Comparison of ENCODE assay signal across 9 cellular contexts in the genomic region with DNA sequence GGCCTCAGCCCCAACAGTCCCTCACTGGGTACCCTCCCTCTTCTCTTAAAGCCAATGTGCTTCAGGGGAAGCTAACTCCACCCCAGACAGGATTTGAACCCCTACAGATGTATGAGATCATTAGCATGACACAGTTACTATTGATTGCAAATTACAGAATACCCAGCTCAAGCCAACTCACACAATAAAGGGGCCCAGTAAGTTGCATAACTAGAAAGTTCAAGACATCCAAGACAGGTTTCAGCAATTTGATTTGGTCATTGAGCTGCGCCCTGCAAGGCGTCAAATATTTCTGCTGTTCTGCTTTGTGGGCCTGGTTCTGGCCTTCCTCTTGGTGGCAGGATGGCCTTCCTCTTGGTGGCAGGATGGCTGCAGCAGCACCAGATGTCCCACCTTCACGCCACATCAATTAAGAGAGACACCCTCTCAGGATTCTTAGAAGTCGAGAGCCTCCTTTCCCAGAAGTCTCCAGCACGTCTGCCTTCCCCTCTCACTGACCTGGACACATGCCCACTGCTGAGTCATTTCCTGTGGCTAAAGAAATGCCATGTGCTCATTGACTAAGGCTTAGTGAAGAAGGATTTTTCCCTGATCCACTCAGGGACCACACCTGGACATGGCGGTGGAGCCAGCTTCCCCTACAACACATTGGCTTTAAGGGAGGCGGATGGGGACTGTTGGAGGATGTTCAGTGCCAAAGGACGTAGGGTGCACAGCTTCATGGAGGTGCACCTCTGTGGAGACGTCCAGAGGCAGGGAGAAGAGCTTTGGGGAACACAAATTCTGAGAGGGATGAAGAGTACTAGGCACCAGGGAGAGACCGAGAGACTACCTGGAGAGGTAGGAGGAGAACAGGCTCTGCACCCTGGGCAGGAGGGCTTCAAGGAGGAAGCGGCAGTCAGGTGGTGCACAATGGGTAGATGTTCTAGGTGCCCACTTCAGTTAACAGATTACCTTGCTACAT. TPM values are rescaled to one million over a fixed set of nuclear protein-coding genes. Genes with fewer than 3 reads are reported as not detected.
DNase-seq lines count a peak whose midpoint lies in the region; FAIRE-seq and TF ChIP-seq lines count a peak whose summit lies in the region.
"Had no signal": no experiment of that assay in that cellular context is flagged by ENCODE, and none has a peak within 500 bp of the region (broad histone marks: within the 10 kb centered on the region; RNA-seq: fewer than 3 reads in every experiment).

No MANE protein-coding gene starts in this region.

- H3K4me1 ChIP-seq in muscle layer of duodenum (ENCODE audit: control insufficient read depth in 1 of 2, insufficient read depth in 2 of 2, low read length in 2 of 2): peaks cover 21 to 46% of the 10 kb centered on the region in 2 donors

- no peaks in the 10 kb centered on the region for H3K27me3 ChIP-seq in BJ (ENCODE audit: control insufficient read depth, insufficient read depth, low read length)
- H3K27me3 ChIP-seq in muscle layer of duodenum (ENCODE audit: low read depth, low read length): no peaks in the 10 kb centered on the region

- peaks cover 12% of the 10 kb centered on the region for H3K9me3 Mint-ChIP-seq in dendritic cell treated with granulocyte-macrophage colony-stimulating factor and Interleukin-4, amounts not matched to agents 40 ng/mL and 50 ng/mL, for 4 days

- CTCF ChIA-PET in BJ (lab: Yijun Ruan, JAX): interaction anchor here (1.5 to 1.9 kb wide), 2 partner anchors 16 to 26 kb away, joined by 4 to 5 read pairs; no protein-coding TSS in a partner anchor

- FAIRE-seq in GM12891 (lab: Jason Lieb, UNC): no peak

- H3K27ac ChIP-seq in muscle layer of duodenum (ENCODE audit: low read length): peak overlapping the region; percentile 50

- TF ChIP-seq POLR2A in GM12891 (IDR thresholded peaks at IDR 0.05; ENCODE audit: low read depth, low read length): no peak

- H3K27ac Mint-ChIP-seq in dendritic cell treated with granulocyte-macrophage colony-stimulating factor and Interleukin-4, amounts not matched to agents 40 ng/mL and 50 ng/mL, for 4 days: peak overlapping the region; percentile 19

- peaks cover 16% of the 10 kb centered on the region for H3K36me3 ChIP-seq in BJ (ENCODE audit: control insufficient read depth, insufficient read depth, low read length)
- H3K36me3 ChIP-seq in muscle layer of duodenum (ENCODE audit: control insufficient read depth in 1 of 2, insufficient read depth in 2 of 2, low read length in 2 of 2): peaks cover 18 to 29% of the 10 kb centered on the region in 2 donors

- peaks cover 20% of the 10 kb centered on the region for H3K4me1 Mint-ChIP-seq in dendritic cell treated with granulocyte-macrophage colony-stimulating factor and Interleukin-4, amounts not matched to agents 40 ng/mL and 50 ng/mL, for 4 days (ENCODE audit: low read depth)

- DNase-seq in BJ (ENCODE audit: low read depth) (peak; percentile 46), NCI-H2029 treated with DMSO at 0.1 percent for 48 hours (lab: John Stamatoyannopoulos, UW) (peak; percentile 38), head of caudate nucleus (no peak), GM12891 (ENCODE audit: insufficient read length, low spot score) (no peak), SKM-1 (lab: John Stamatoyannopoulos, UW; ENCODE audit: unreplicated experiment) (no peak)
- no peak for DNase-seq in stimulated activated CD4-positive, alpha-beta T cell treated with anti-CD3 and anti-CD28 coated beads, Interleukin-4, amount 100 ng/mL, for 1 hour
- DNase-seq: cerebellar nuclear complex had no signal

- H3K4me3 Mint-ChIP-seq in dendritic cell treated with granulocyte-macrophage colony-stimulating factor and Interleukin-4, amounts not matched to agents 40 ng/mL and 50 ng/mL, for 4 days: no peak overlapping the region

- no peaks in the 10 kb centered on the region for H3K9me3 ChIP-seq in muscle layer of duodenum (ENCODE audit: control insufficient read depth in 1 of 2, low read length in 2 of 2)

- no peak overlapping the region for H3K4me3 ChIP-seq in BJ (ENCODE audit: low read depth, low read length)
- H3K4me3 ChIP-seq in muscle layer of duodenum (ENCODE audit: low read depth in 1 of 2, low read length in 2 of 2): no peak overlapping the region

- intact Hi-C loops in dendritic cell treated with granulocyte-macrophage colony-stimulating factor and Interleukin-4, amounts not matched to agents 40 ng/mL and 50 ng/mL, for 4 days (cut with micrococcal nuclease): no loop called here
- intact Hi-C loops in head of caudate nucleus (cut with DNase I): no loop called here

- no peak for TF ChIP-seq CTCF in BJ (IDR thresholded peaks at IDR 0.05; ENCODE audit: insufficient read depth, low read depth, low read length)

- POLR2A ChIA-PET in BJ (lab: Charles Lee): no interaction called here

- no peaks in the 10 kb centered on the region for H3K27me3 Mint-ChIP-seq in dendritic cell treated with granulocyte-macrophage colony-stimulating factor and Interleukin-4, amounts not matched to agents 40 ng/mL and 50 ng/mL, for 4 days

- peaks cover 45% of the 10 kb centered on the region for H3K36me3 Mint-ChIP-seq in dendritic cell treated with granulocyte-macrophage colony-stimulating factor and Interleukin-4, amounts not matched to agents 40 ng/mL and 50 ng/mL, for 4 days (ENCODE audit: low read depth)

TF ChIP-seq in GM12891, 5 proteins besides CTCF, POLR2A, EP300 and RAD21:
- no peak for TF ChIP-seq TAF1 (IDR thresholded peaks at IDR 0.05; ENCODE audit: low read depth, low read length)
- TF ChIP-seq POU2F2 (IDR thresholded peaks at IDR 0.05; ENCODE audit: low read depth, low read length): no peak
- no peak for TF ChIP-seq SPI1 (IDR thresholded peaks at IDR 0.05; ENCODE audit: low read depth, low read length)
- no peak for TF ChIP-seq POLR2AphosphoS5 (IDR thresholded peaks at IDR 0.05; ENCODE audit: low read depth, low read length)

RNA-seq across cellular contexts. Expression of gene DNASE1L3, which starts 49.1 kb away (rescaled TPM):
- not detected in 2 replicates for polyA plus RNA-seq in BJ (2011; rRNA removed)
- not detected in 2 replicates for polyA minus RNA-seq in BJ (2011; rRNA and poly(A)+ RNA removed)
- 6.6 TPM for polyA plus RNA-seq in GM12891 (2012; ENCODE audit: low read depth, missing spikeins)

Comparison
In these comparisons a context has a peak if more than half of its experiments do, and no peak if none do; other contexts are left out.
1. DNase-seq: peak in BJ (single experiment) and NCI-H2029 treated with DMSO at 0.1 percent for 48 hours (single experiment); none in head of caudate nucleus (0 of 42), GM12891 (single experiment), stimulated activated CD4-positive, alpha-beta T cell treated with anti-CD3 and anti-CD28 coated beads, Interleukin-4, amount 100 ng/mL, for 1 hour (single experiment) and SKM-1 (single experiment).